Comparison of ENCODE assay signal across 8 cellular contexts in genomic region chr17:17494499-17495447, GRCh38. TPM values are rescaled to one million over a fixed set of nuclear protein-coding genes. Genes with fewer than 3 reads are reported as not detected.
DNase-seq lines count a peak whose midpoint lies in the region; ATAC-seq and TF ChIP-seq lines count a peak whose summit lies in the region.

No MANE protein-coding gene starts in this region.

- peaks cover 3 to 22% (median 9%) of the 10 kb centered on the region in 4 donors for H3K4me1 Mint-ChIP-seq in CD4-positive, alpha-beta memory T cell
- H3K4me1 Mint-ChIP-seq in Calu3 (ENCODE audit: low read depth, unreplicated experiment) = no peaks in the 10 kb centered on the region

- H3K9ac ChIP-seq in colonic mucosa (ENCODE audit: low read depth in 2 of 2, low read length in 2 of 2) = peak overlapping the region; percentile 64 to 81

- POLR2A ChIA-PET in CD4-positive, alpha-beta memory T cell (lab: Charles Lee; ENCODE audit: partially characterized antibody) = no interaction called here

- ATAC-seq in left lung = peak; percentile 1
- ATAC-seq in stimulated activated naive CD8-positive, alpha-beta T cell treated with anti-CD3 and anti-CD28 coated beads, Interleukin-15, Interleukin-2, amounts not matched to agents 100 U/mL and 50 U/mL, for 24 hours = no peak
- ATAC-seq in GM21447 (IDR thresholded peaks at IDR 0.05; ENCODE audit: unreplicated experiment) = no peak

- peaks cover 19% of the 10 kb centered on the region for H3K4me1 ChIP-seq in CD4-positive, alpha-beta memory T cell (ENCODE audit: insufficient read depth, low read length)
- peaks cover 14% of the 10 kb centered on the region for H3K4me1 ChIP-seq in colonic mucosa
- H3K4me1 ChIP-seq in left lung = peaks cover 10 to 34% of the 10 kb centered on the region in 2 donors

- peaks cover 0 to 1% of the 10 kb centered on the region in 2 donors for H3K27me3 Mint-ChIP-seq in CD4-positive, alpha-beta memory T cell
- no peaks in the 10 kb centered on the region for H3K27me3 Mint-ChIP-seq in Calu3 (ENCODE audit: unreplicated experiment)

- no peaks in the 10 kb centered on the region for H3K9me3 Mint-ChIP-seq in CD4-positive, alpha-beta memory T cell
- H3K9me3 Mint-ChIP-seq in Calu3 (ENCODE audit: low read depth, unreplicated experiment) = no peaks in the 10 kb centered on the region

- H3K27ac ChIP-seq in CD4-positive, alpha-beta memory T cell (ENCODE audit: low read depth, low read length) = no peak overlapping the region
- H3K27ac ChIP-seq in colonic mucosa (peak overlapping the region; percentile 10), left lung (peak overlapping the region; percentile 34 to 82)

- CTCF ChIA-PET in CD4-positive, alpha-beta memory T cell (lab: Charles Lee; ENCODE audit: partially characterized antibody) = interaction anchor here (3.6 to 3.9 kb wide), 2 partner anchors 141 to 146 kb away, joined by 16 to 62 read pairs; no protein-coding TSS in a partner anchor
- CTCF ChIA-PET in Calu3 (lab: Charles Lee) = no interaction called here

- H3K36me3 ChIP-seq in CD4-positive, alpha-beta memory T cell (ENCODE audit: insufficient read depth, low read length) = peaks cover 9% of the 10 kb centered on the region
- H3K36me3 ChIP-seq in colonic mucosa (no peaks in the 10 kb centered on the region), left lung (peaks cover 0 to 22% of the 10 kb centered on the region in 2 donors)

- no peaks in the 10 kb centered on the region for H3K9me3 ChIP-seq in CD4-positive, alpha-beta memory T cell (ENCODE audit: control insufficient read depth in 1 of 2, low read length in 2 of 2)
- H3K9me3 ChIP-seq in colonic mucosa = no peaks in the 10 kb centered on the region
- no peaks in the 10 kb centered on the region for H3K9me3 ChIP-seq in left lung

- intact Hi-C loops in CD4-positive, alpha-beta memory T cell (cut with micrococcal nuclease) = no loop called here
- intact Hi-C loops in colonic mucosa (cut with DNase I) = loop anchor here (5.0 to 10.0 kb wide), 2 partner anchors 137 to 150 kb away; no protein-coding TSS in a partner anchor
- intact Hi-C loops in left lung (cut with DNase I) = loop anchor here in 1 of 2 donors (5.0 to 10.0 kb wide), 2 partner anchors 73 to 140 kb away; no protein-coding TSS in a partner anchor
- intact Hi-C loops in Calu3 (cut with micrococcal nuclease; ENCODE audit: unreplicated experiment) = loop anchor here (5.0 kb wide), 1 partner anchor 137 kb away; no protein-coding TSS in a partner anchor

- peak overlapping the region; percentile 80 to 94 (median 88) for H3K4me3 Mint-ChIP-seq in CD4-positive, alpha-beta memory T cell
- no peak overlapping the region for H3K4me3 Mint-ChIP-seq in Calu3 (ENCODE audit: low read depth, unreplicated experiment)

- no peaks in the 10 kb centered on the region for H3K27me3 ChIP-seq in CD4-positive, alpha-beta memory T cell (ENCODE audit: insufficient read depth, low read length)
- H3K27me3 ChIP-seq in colonic mucosa = peaks cover 8% of the 10 kb centered on the region
- peaks cover 0 to 21% of the 10 kb centered on the region in 2 donors for H3K27me3 ChIP-seq in left lung

- TF ChIP-seq CTCF in colonic mucosa (IDR thresholded peaks at IDR 0.05) (no peak), left lung (IDR thresholded peaks at IDR 0.05) (no peak), Calu3 (IDR thresholded peaks at IDR 0.05; ENCODE audit: unreplicated experiment) (no peak)

- no peak overlapping the region for H3K4me3 ChIP-seq in CD4-positive, alpha-beta memory T cell (ENCODE audit: low read length in 2 of 2)
- peak overlapping the region; percentile 46 for H3K4me3 ChIP-seq in colonic mucosa
- H3K4me3 ChIP-seq in left lung = peak overlapping the region; percentile 51 to 59

- BruUV-seq in Calu3 (replicated peaks; lab: Mats Ljungman, UMichigan) = no TSS peak

- peak in 3 of 5 donors; percentile 8 to 17 (median 14) for DNase-seq in CD4-positive, alpha-beta memory T cell
- peak; percentile 77 for DNase-seq in NCI-H82 (lab: John Stamatoyannopoulos, UW)
- peak; percentile 40 for DNase-seq in colonic mucosa
- DNase-seq in left lung = peak in 1 of 2 donors; percentile 87
- peak; percentile 25 for DNase-seq in stimulated activated naive CD8-positive, alpha-beta T cell treated with anti-CD3 and anti-CD28 coated beads, Interleukin-15, Interleukin-2, amounts not matched to agents 100 U/mL and 50 U/mL, for 24 hours
- no peak for DNase-seq in SW480 (ENCODE audit: low spot score)
- no peak for DNase-seq in Calu3

- peak overlapping the region in 3 of 7 donors; percentile 2 to 60 (median 56) for H3K27ac Mint-ChIP-seq in CD4-positive, alpha-beta memory T cell
- no peak overlapping the region for H3K27ac Mint-ChIP-seq in Calu3 (ENCODE audit: unreplicated experiment)

- H3K36me3 Mint-ChIP-seq in CD4-positive, alpha-beta memory T cell = peaks cover 10 to 23% of the 10 kb centered on the region in 2 donors
- peaks cover 9% of the 10 kb centered on the region for H3K36me3 Mint-ChIP-seq in Calu3 (ENCODE audit: insufficient read depth, unreplicated experiment)

RNA-seq across cellular contexts. Expression of gene RASD1, which starts 1.4 kb away (rescaled TPM):
- under 1 TPM; 0.86 to 0.87 TPM for total RNA-seq in CD4-positive, alpha-beta memory T cell
- polyA plus RNA-seq in CD4-positive, alpha-beta memory T cell = under 1 TPM; 0.38 to 0.45 TPM
- 10 to 100 TPM; 21.6 to 24.9 TPM for total RNA-seq in colonic mucosa
- 10 to 100 TPM; 11.2 to 14.2 TPM for total RNA-seq in left lung
- not detected in 2 replicates for total RNA-seq in Calu3 (2022)

RNA-seq across cellular contexts. Expression of gene MED9, which starts 18.0 kb away (rescaled TPM):
- total RNA-seq in CD4-positive, alpha-beta memory T cell = 10 to 100 TPM; 17.1 to 18.9 TPM
- 10 to 100 TPM in 1 of 2 donors, 1 to 10 TPM in 1; 9.3 to 16.8 TPM for polyA plus RNA-seq in CD4-positive, alpha-beta memory T cell
- 10 to 100 TPM; 15.3 to 23.8 TPM for total RNA-seq in colonic mucosa
- 10 to 100 TPM; 11.5 to 12.3 TPM for total RNA-seq in left lung
- 12.3 and 12.7 TPM in 2 replicates for total RNA-seq in Calu3 (2022)

Comparison
In these comparisons a context has a peak if more than half of its experiments do, and no peak if none do; other contexts are left out.
1. DNase-seq: peak in CD4-positive, alpha-beta memory T cell (3 of 5), NCI-H82 (single experiment), colonic mucosa (single experiment) and stimulated activated naive CD8-positive, alpha-beta T cell treated with anti-CD3 and anti-CD28 coated beads, Interleukin-15, Interleukin-2, amounts not matched to agents 100 U/mL and 50 U/mL, for 24 hours (single experiment); none in SW480 (single experiment) and Calu3 (single experiment).
2. H3K4me3 ChIP-seq: peak in colonic mucosa (single experiment) and left lung (2 of 2); none in CD4-positive, alpha-beta memory T cell (0 of 2).
3. RNA of gene RASD1, which starts 1.4 kb away (total RNA-seq): 21.6 to 24.9 TPM in colonic mucosa and 11.2 to 14.2 TPM in left lung; 0.86 to 0.87 TPM in CD4-positive, alpha-beta memory T cell and not detected in Calu3; every median in the first group is over 4 times any median in the second.